25 cellular contexts compared by ENCODE assay signal in the genomic region with DNA sequence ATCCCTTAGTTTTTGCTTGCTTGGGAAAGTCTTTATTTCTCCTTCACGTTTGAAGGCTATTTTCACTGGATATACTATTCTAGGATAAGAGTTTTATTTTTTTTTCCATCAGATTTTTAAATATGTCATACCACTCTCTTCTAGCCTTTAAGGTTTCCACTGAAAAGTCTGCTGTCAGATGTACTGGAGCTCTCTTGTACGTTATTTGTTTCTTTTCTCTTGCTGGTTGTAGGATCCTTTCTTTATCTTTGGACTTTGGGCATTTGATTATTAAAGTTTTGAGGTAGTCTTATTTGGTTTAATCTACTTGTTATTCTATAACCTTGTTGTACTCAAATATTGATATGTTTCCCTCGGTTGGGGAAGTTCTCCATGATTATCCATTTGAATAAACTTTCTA.
DNase-seq lines count a peak whose midpoint lies in the region; ATAC-seq and TF ChIP-seq lines count a peak whose summit lies in the region.
"Had no signal": no experiment of that assay in that cellular context is flagged by ENCODE, and none has a peak within 500 bp of the region (broad histone marks: within the 10 kb centered on the region; RNA-seq: fewer than 3 reads in every experiment).

No MANE protein-coding gene starts in this region.

- ATAC-seq in WTC11: no peak
- ATAC-seq: A549; CD8-positive, alpha-beta T cell had no signal

- H3K27ac Mint-ChIP-seq in WTC11: no peak overlapping the region
- H3K27ac Mint-ChIP-seq: B cell; CD14-positive monocyte; CD4-positive, alpha-beta memory T cell; CD4-positive, alpha-beta T cell; CD4-positive, CD25-positive, alpha-beta regulatory T cell; CD8-positive, alpha-beta memory T cell; CD8-positive, alpha-beta T cell had no signal

- peaks cover 59% of the 10 kb centered on the region for H3K9me3 Mint-ChIP-seq in WTC11

- no peaks in the 10 kb centered on the region for H3K27me3 Mint-ChIP-seq in WTC11 (ENCODE audit: low read depth)
- H3K27me3 Mint-ChIP-seq: B cell; CD4-positive, alpha-beta memory T cell; CD4-positive, alpha-beta T cell; CD8-positive, alpha-beta memory T cell had no signal

- no peak for DNase-seq in WTC11 (ENCODE audit: low spot score)
- no peak for DNase-seq in activated CD4-positive, alpha-beta T cell treated with anti-CD3 and anti-CD28 coated beads, Interleukin-2, amount 50 U/mL, for 4 hours
- DNase-seq: 8988T; ACHN; AML-193; BE2C; C1 segment of cervical spinal cord; Caco-2; Calu3; CD4-positive, alpha-beta memory T cell; CD4-positive, alpha-beta T cell; CD4-positive, CD25-positive, alpha-beta regulatory T cell; CD8-positive, alpha-beta memory T cell; CD8-positive, alpha-beta T cell; COR-L47; DMS 273 treated with DMSO at 0.1 percent for 48 hours; DMS153; DMS53; DMS79; DMS79 treated with DMSO at 0.1 percent for 48 hours; DND-41; EL had no signal

- POLR2A ChIA-PET in WTC11 (lab: Charles Lee): no interaction called here

- H3K4me1 Mint-ChIP-seq in WTC11: no peaks in the 10 kb centered on the region
- H3K4me1 Mint-ChIP-seq: B cell; CD14-positive monocyte; CD4-positive, alpha-beta memory T cell; CD4-positive, CD25-positive, alpha-beta regulatory T cell; CD8-positive, alpha-beta memory T cell had no signal

- no peak overlapping the region for H3K4me3 Mint-ChIP-seq in WTC11
- H3K4me3 Mint-ChIP-seq: B cell; CD14-positive monocyte; CD4-positive, alpha-beta memory T cell; CD4-positive, alpha-beta T cell; CD4-positive, CD25-positive, alpha-beta regulatory T cell; CD8-positive, alpha-beta memory T cell; CD8-positive, alpha-beta T cell had no signal

- H3K36me3 Mint-ChIP-seq in WTC11: peaks cover 26% of the 10 kb centered on the region
- H3K36me3 Mint-ChIP-seq: CD14-positive monocyte; CD4-positive, alpha-beta memory T cell; CD4-positive, CD25-positive, alpha-beta regulatory T cell; CD8-positive, alpha-beta T cell had no signal

- CTCF ChIA-PET in WTC11 (lab: Charles Lee): no interaction called here

- TF ChIP-seq CTCF in WTC11 (IDR thresholded peaks at IDR 0.05): no peak

TF ChIP-seq in WTC11, 78 proteins besides CTCF, POLR2A, EP300 and RAD21:
- peak; percentile 91 for TF ChIP-seq ZNF317 (CRISPR knock-in tag; IDR thresholded peaks at IDR 0.05; ENCODE audit: borderline replicate concordance, low read depth)
- TF ChIP-seq, protein P1, sequence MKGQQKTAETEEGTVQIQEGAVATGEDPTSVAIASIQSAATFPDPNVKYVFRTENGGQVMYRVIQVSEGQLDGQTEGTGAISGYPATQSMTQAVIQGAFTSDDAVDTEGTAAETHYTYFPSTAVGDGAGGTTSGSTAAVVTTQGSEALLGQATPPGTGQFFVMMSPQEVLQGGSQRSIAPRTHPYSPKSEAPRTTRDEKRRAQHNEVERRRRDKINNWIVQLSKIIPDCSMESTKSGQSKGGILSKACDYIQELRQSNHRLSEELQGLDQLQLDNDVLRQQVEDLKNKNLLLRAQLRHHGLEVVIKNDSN (CRISPR knock-in tag; IDR thresholded peaks at IDR 0.05): no peak
- TF ChIP-seq FOXK1 (CRISPR knock-in tag; IDR thresholded peaks at IDR 0.05): no peak
TF ChIP-seq in WTC11: peak in this region for 1.
